In genomic region chr15:28096411-28096719, GRCh38 we compare ENCODE assay signal across 8 cellular contexts. TPM values are rescaled to one million over a fixed set of nuclear protein-coding genes. Genes with fewer than 3 reads are reported as not detected.
A peak's percentile ranks its signal among the peaks of the same experiment; 100 is the strongest.
DNase-seq lines count a peak whose midpoint lies in the region; FAIRE-seq and TF ChIP-seq lines count a peak whose summit lies in the region.

No MANE protein-coding gene starts in this region.

- FAIRE-seq in astrocyte (lab: Jason Lieb, UNC), result no peak
- FAIRE-seq in frontal cortex (lab: Jason Lieb, UNC), result no peak
- FAIRE-seq in H54 (lab: Jason Lieb, UNC), result no peak

- H3K36me3 Mint-ChIP-seq in astrocyte (ENCODE audit: low read depth, unreplicated experiment), result peaks cover 3% of the 10 kb centered on the region

- H3K36me3 ChIP-seq in astrocyte (ENCODE audit: insufficient read depth, low read length) (no peaks in the 10 kb centered on the region), mucosa of rectum (ENCODE audit: control insufficient read depth in 2 of 2, insufficient read depth in 2 of 2, low read length in 2 of 2) (no peaks in the 10 kb centered on the region)

- H3K9me3 ChIP-seq in AG04450 (ENCODE audit: control insufficient read depth, insufficient read depth, low read length), result peaks cover 3% of the 10 kb centered on the region; the same call in 1 of the 2 replicates
- H3K9me3 ChIP-seq in astrocyte (ENCODE audit: insufficient read depth, low read depth, low read length), result no peaks in the 10 kb centered on the region
- no peaks in the 10 kb centered on the region for H3K9me3 ChIP-seq in mucosa of rectum (ENCODE audit: control insufficient read depth in 2 of 2, low read length in 2 of 2)

- peak overlapping the region; percentile 92 for H3K27ac Mint-ChIP-seq in astrocyte (ENCODE audit: unreplicated experiment)

- H3K27me3 ChIP-seq in AG04450 (ENCODE audit: control insufficient read depth, insufficient read depth, low read length) (peaks cover 54% of the 10 kb centered on the region), astrocyte (ENCODE audit: insufficient read depth, low read length) (peaks cover 19% of the 10 kb centered on the region), mucosa of rectum (ENCODE audit: control insufficient read depth in 2 of 2, insufficient read depth in 2 of 2, low read length in 2 of 2) (peaks cover 37 to 48% of the 10 kb centered on the region in 2 donors)

- no peaks in the 10 kb centered on the region for H3K9me3 Mint-ChIP-seq in astrocyte (ENCODE audit: unreplicated experiment)

- no peak for TF ChIP-seq CTCF in AG04450 (IDR thresholded peaks at IDR 0.05; ENCODE audit: low read depth, low read length)
- TF ChIP-seq CTCF in HFF-Myc (IDR thresholded peaks at IDR 0.05; ENCODE audit: low read depth, low read length, missing control alignments), result no peak
- TF ChIP-seq CTCF in astrocyte (IDR thresholded peaks at IDR 0.05; ENCODE audit: insufficient read depth, low read depth, low read length), result no peak

- POLR2A ChIA-PET in AG04450 (lab: Yijun Ruan, JAX), result no interaction called here

- peak overlapping the region; percentile 95 for H3K4me2 ChIP-seq in astrocyte (ENCODE audit: low read length)

- H3K4me3 Mint-ChIP-seq in astrocyte (ENCODE audit: unreplicated experiment), result peak overlapping the region; percentile 84

- CTCF ChIA-PET in AG04450 (lab: Charles Lee), result interaction anchor here (2.8 kb wide), 1 partner anchor 11 kb away, joined by 7 read pairs; no protein-coding TSS in a partner anchor

- H3K9ac ChIP-seq in astrocyte (ENCODE audit: low read length), result peak overlapping the region; percentile 64
- peak overlapping the region in 1 of 2 donors; percentile 39 for H3K9ac ChIP-seq in mucosa of rectum (ENCODE audit: low read depth in 1 of 2, low read length in 2 of 2)

- H3K4me1 ChIP-seq in astrocyte (ENCODE audit: insufficient read depth, low read length) (peaks cover 22% of the 10 kb centered on the region), mucosa of rectum (ENCODE audit: control insufficient read depth in 2 of 2, insufficient read depth in 2 of 2, low read length in 2 of 2) (peaks cover 22 to 26% of the 10 kb centered on the region in 2 donors)

- H3K27ac ChIP-seq in AG04450 (ENCODE audit: low read depth, low read length), result no peak overlapping the region
- peak overlapping the region; percentile 22 for H3K27ac ChIP-seq in astrocyte (ENCODE audit: low read depth, low read length)
- H3K27ac ChIP-seq in mucosa of rectum (ENCODE audit: low read depth in 2 of 2, low read length in 2 of 2), result no peak overlapping the region

- TF ChIP-seq POLR2A in H54 (IDR thresholded peaks at IDR 0.05; ENCODE audit: low read depth, low read length), result no peak

- no peaks in the 10 kb centered on the region for H3K79me2 ChIP-seq in astrocyte (ENCODE audit: insufficient read depth, low read length)

- peak overlapping the region; percentile 97 for H2AFZ ChIP-seq in astrocyte (ENCODE audit: low read depth, low read length)

- DNase-seq in AG04450 (ENCODE audit: low read depth, low spot score), result no peak
- no peak for DNase-seq in HFF-Myc (ENCODE audit: extremely low read depth, low read depth)
- no peak for DNase-seq in astrocyte (ENCODE audit: low read depth)
- DNase-seq in GOT3 (lab: John Stamatoyannopoulos, UW), result no peak
- no peak for DNase-seq in frontal cortex (ENCODE audit: low spot score in 2 of 2)
- DNase-seq in H54 (ENCODE audit: insufficient read length, low spot score), result no peak
- DNase-seq in NCI-H2107 (lab: John Stamatoyannopoulos, UW), result no peak

- peaks cover 39% of the 10 kb centered on the region for H3K27me3 Mint-ChIP-seq in astrocyte (ENCODE audit: low read depth, unreplicated experiment)

- peaks cover 13% of the 10 kb centered on the region for H3K4me1 Mint-ChIP-seq in astrocyte (ENCODE audit: low read depth, unreplicated experiment)

- peaks cover 12% of the 10 kb centered on the region for H4K20me1 ChIP-seq in astrocyte (ENCODE audit: insufficient read depth, low read length)

- H3K4me3 ChIP-seq in AG04450 (ENCODE audit: low read depth, low read length), result peak overlapping the region; percentile 58
- peak overlapping the region; percentile 40 for H3K4me3 ChIP-seq in HFF-Myc (replicated peaks; ENCODE audit: low read depth, low read length)
- H3K4me3 ChIP-seq in astrocyte (ENCODE audit: insufficient read depth, low read depth, low read length), result peak overlapping the region; percentile 58
- peak overlapping the region; percentile 65 to 81 for H3K4me3 ChIP-seq in mucosa of rectum (ENCODE audit: low read length in 2 of 2)

RNA-seq across cellular contexts. Expression of gene OCA2, which starts 2.8 kb away (rescaled TPM):
- polyA plus RNA-seq in AG04450 (2011; rRNA removed), result not detected in 2 replicates
- not detected in 2 replicates for polyA minus RNA-seq in AG04450 (2011; rRNA and poly(A)+ RNA removed)
- total RNA-seq in astrocyte (2.4 and 2.9 TPM in 2 replicates), frontal cortex (4.5 TPM)
